In the genomic region with DNA sequence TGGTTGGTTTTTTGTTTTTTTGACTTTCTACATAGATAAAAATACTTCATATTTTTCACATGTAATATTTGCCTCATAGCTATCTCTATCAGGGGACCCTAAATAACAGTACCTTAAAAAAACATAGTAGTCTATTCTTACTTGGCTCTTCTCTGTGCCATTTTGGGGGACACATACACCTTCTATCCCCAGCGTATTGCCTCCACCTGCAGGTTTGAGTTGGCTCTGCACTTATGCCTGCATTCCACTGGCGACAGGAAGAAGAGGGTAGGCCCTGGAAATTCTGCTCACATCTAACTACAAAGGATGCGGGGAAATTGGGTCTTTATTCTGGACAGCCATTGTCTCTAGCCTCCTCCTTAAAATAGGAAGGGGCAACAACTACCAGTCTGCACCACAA, we compare ENCODE assay signal across 2 cellular contexts.
TF ChIP-seq lines count a peak whose summit lies in the region.

No MANE protein-coding gene starts in this region.

TF ChIP-seq in GM23338, 12 proteins besides CTCF, POLR2A, EP300 and RAD21 (continued from another document):
- TF ChIP-seq, protein P1, sequence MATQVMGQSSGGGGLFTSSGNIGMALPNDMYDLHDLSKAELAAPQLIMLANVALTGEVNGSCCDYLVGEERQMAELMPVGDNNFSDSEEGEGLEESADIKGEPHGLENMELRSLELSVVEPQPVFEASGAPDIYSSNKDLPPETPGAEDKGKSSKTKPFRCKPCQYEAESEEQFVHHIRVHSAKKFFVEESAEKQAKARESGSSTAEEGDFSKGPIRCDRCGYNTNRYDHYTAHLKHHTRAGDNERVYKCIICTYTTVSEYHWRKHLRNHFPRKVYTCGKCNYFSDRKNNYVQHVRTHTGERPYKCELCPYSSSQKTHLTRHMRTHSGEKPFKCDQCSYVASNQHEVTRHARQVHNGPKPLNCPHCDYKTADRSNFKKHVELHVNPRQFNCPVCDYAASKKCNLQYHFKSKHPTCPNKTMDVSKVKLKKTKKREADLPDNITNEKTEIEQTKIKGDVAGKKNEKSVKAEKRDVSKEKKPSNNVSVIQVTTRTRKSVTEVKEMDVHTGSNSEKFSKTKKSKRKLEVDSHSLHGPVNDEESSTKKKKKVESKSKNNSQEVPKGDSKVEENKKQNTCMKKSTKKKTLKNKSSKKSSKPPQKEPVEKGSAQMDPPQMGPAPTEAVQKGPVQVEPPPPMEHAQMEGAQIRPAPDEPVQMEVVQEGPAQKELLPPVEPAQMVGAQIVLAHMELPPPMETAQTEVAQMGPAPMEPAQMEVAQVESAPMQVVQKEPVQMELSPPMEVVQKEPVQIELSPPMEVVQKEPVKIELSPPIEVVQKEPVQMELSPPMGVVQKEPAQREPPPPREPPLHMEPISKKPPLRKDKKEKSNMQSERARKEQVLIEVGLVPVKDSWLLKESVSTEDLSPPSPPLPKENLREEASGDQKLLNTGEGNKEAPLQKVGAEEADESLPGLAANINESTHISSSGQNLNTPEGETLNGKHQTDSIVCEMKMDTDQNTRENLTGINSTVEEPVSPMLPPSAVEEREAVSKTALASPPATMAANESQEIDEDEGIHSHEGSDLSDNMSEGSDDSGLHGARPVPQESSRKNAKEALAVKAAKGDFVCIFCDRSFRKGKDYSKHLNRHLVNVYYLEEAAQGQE (IDR thresholded peaks at IDR 0.05; ENCODE audit: unreplicated experiment), result no peak
- TF ChIP-seq JUNB (IDR thresholded peaks at IDR 0.05; ENCODE audit: unreplicated experiment) (no peak), EZH2 (IDR thresholded peaks at IDR 0.05; ENCODE audit: low read depth, unreplicated experiment) (no peak), NANOG (IDR thresholded peaks at IDR 0.05; ENCODE audit: borderline replicate concordance) (no peak), ZNF114 (CRISPR knock-in tag; IDR thresholded peaks at IDR 0.05) (no peak), STAT1 (IDR thresholded peaks at IDR 0.05; ENCODE audit: unreplicated experiment) (no peak), CREB1 (CRISPR knock-in tag; IDR thresholded peaks at IDR 0.05; ENCODE audit: low read depth) (no peak)
- TF ChIP-seq, protein P2, sequence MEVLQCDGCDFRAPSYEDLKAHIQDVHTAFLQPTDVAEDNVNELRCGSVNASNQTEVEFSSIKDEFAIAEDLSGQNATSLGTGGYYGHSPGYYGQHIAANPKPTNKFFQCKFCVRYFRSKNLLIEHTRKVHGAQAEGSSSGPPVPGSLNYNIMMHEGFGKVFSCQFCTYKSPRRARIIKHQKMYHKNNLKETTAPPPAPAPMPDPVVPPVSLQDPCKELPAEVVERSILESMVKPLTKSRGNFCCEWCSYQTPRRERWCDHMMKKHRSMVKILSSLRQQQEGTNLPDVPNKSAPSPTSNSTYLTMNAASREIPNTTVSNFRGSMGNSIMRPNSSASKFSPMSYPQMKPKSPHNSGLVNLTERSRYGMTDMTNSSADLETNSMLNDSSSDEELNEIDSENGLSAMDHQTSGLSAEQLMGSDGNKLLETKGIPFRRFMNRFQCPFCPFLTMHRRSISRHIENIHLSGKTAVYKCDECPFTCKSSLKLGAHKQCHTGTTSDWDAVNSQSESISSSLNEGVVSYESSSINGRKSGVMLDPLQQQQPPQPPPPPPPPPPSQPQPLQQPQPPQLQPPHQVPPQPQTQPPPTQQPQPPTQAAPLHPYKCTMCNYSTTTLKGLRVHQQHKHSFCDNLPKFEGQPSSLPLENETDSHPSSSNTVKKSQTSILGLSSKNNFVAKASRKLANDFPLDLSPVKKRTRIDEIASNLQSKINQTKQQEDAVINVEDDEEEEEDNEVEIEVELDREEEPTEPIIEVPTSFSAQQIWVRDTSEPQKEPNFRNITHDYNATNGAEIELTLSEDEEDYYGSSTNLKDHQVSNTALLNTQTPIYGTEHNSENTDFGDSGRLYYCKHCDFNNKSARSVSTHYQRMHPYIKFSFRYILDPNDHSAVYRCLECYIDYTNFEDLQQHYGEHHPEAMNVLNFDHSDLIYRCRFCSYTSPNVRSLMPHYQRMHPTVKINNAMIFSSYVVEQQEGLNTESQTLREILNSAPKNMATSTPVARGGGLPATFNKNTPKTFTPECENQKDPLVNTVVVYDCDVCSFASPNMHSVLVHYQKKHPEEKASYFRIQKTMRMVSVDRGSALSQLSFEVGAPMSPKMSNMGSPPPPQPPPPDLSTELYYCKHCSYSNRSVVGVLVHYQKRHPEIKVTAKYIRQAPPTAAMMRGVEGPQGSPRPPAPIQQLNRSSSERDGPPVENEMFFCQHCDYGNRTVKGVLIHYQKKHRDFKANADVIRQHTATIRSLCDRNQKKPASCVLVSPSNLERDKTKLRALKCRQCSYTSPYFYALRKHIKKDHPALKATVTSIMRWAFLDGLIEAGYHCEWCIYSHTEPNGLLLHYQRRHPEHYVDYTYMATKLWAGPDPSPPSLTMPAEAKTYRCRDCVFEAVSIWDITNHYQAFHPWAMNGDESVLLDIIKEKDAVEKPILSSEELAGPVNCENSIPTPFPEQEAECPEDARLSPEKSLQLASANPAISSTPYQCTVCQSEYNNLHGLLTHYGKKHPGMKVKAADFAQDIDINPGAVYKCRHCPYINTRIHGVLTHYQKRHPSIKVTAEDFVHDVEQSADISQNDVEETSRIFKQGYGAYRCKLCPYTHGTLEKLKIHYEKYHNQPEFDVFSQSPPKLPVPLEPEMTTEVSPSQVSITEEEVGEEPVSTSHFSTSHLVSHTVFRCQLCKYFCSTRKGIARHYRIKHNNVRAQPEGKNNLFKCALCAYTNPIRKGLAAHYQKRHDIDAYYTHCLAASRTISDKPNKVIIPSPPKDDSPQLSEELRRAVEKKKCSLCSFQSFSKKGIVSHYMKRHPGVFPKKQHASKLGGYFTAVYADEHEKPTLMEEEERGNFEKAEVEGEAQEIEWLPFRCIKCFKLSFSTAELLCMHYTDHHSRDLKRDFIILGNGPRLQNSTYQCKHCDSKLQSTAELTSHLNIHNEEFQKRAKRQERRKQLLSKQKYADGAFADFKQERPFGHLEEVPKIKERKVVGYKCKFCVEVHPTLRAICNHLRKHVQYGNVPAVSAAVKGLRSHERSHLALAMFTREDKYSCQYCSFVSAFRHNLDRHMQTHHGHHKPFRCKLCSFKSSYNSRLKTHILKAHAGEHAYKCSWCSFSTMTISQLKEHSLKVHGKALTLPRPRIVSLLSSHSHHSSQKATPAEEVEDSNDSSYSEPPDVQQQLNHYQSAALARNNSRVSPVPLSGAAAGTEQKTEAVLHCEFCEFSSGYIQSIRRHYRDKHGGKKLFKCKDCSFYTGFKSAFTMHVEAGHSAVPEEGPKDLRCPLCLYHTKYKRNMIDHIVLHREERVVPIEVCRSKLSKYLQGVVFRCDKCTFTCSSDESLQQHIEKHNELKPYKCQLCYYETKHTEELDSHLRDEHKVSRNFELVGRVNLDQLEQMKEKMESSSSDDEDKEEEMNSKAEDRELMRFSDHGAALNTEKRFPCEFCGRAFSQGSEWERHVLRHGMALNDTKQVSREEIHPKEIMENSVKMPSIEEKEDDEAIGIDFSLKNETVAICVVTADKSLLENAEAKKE (CRISPR knock-in tag; IDR thresholded peaks at IDR 0.05), result no peak
- TF ChIP-seq, protein P3, sequence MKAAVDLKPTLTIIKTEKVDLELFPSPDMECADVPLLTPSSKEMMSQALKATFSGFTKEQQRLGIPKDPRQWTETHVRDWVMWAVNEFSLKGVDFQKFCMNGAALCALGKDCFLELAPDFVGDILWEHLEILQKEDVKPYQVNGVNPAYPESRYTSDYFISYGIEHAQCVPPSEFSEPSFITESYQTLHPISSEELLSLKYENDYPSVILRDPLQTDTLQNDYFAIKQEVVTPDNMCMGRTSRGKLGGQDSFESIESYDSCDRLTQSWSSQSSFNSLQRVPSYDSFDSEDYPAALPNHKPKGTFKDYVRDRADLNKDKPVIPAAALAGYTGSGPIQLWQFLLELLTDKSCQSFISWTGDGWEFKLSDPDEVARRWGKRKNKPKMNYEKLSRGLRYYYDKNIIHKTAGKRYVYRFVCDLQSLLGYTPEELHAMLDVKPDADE (IDR thresholded peaks at IDR 0.05), result no peak

TF ChIP-seq in WTC11, 78 proteins besides CTCF, POLR2A, EP300 and RAD21 (continued from another document):
- TF ChIP-seq, protein P4, sequence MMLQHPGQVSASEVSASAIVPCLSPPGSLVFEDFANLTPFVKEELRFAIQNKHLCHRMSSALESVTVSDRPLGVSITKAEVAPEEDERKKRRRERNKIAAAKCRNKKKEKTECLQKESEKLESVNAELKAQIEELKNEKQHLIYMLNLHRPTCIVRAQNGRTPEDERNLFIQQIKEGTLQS (CRISPR knock-in tag; conservative IDR thresholded peaks at IDR 0.05), result no peak
- TF ChIP-seq FOXP1 (CRISPR knock-in tag; IDR thresholded peaks at IDR 0.05; ENCODE audit: borderline replicate concordance) (no peak), TEAD1 (CRISPR knock-in tag; IDR thresholded peaks at IDR 0.05) (no peak), ZNF219 (CRISPR knock-in tag; IDR thresholded peaks at IDR 0.05; ENCODE audit: borderline replicate concordance) (no peak), ATF1 (CRISPR knock-in tag; IDR thresholded peaks at IDR 0.05) (no peak)
- TF ChIP-seq, protein P5, sequence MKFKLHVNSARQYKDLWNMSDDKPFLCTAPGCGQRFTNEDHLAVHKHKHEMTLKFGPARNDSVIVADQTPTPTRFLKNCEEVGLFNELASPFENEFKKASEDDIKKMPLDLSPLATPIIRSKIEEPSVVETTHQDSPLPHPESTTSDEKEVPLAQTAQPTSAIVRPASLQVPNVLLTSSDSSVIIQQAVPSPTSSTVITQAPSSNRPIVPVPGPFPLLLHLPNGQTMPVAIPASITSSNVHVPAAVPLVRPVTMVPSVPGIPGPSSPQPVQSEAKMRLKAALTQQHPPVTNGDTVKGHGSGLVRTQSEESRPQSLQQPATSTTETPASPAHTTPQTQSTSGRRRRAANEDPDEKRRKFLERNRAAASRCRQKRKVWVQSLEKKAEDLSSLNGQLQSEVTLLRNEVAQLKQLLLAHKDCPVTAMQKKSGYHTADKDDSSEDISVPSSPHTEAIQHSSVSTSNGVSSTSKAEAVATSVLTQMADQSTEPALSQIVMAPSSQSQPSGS (CRISPR knock-in tag; IDR thresholded peaks at IDR 0.05; ENCODE audit: borderline replicate concordance, low read depth), result no peak
